ENCODE assay signal across 22 cellular contexts in genomic region chr2:203104273-203104672, GRCh38.
"Had no signal": no experiment of that assay in that cellular context is flagged by ENCODE, and none has a peak within 500 bp of the region (broad histone marks: within the 10 kb centered on the region; RNA-seq: fewer than 3 reads in every experiment).

No MANE protein-coding gene starts in this region.

- H3K27ac ChIP-seq: colonic mucosa, esophagus squamous epithelium, gastrocnemius medialis, heart right ventricle, left lung, lower lobe of right lung had no signal

- H3K27me3 Mint-ChIP-seq: dendritic cell treated with granulocyte-macrophage colony-stimulating factor and Interleukin-4, amounts not matched to agents 40 ng/mL and 50 ng/mL, for 4 days; effector memory CD8-positive, alpha-beta T cell; naive thymus-derived CD4-positive, alpha-beta T cell had no signal

- H3K27me3 ChIP-seq: colonic mucosa, esophagus squamous epithelium, gastrocnemius medialis, heart right ventricle, left lung had no signal

- H3K4me3 Mint-ChIP-seq: dendritic cell treated with granulocyte-macrophage colony-stimulating factor and Interleukin-4, amounts not matched to agents 40 ng/mL and 50 ng/mL, for 4 days; effector memory CD8-positive, alpha-beta T cell; endodermal cell; mesothelial cell of epicardium; naive thymus-derived CD4-positive, alpha-beta T cell had no signal

- H3K9me3 ChIP-seq: colonic mucosa, gastrocnemius medialis had no signal

- ATAC-seq: effector memory CD8-positive, alpha-beta T cell; esophagus mucosa; gastrocnemius medialis; heart right ventricle; left cardiac atrium; left lung; left ventricle myocardium superior; lower lobe of right lung; naive thymus-derived CD4-positive, alpha-beta T cell had no signal

- H3K4me3 ChIP-seq: colonic mucosa, esophagus squamous epithelium, gastrocnemius medialis, heart right ventricle, left lung, lower lobe of right lung had no signal

- H3K4me1 ChIP-seq: colonic mucosa, esophagus squamous epithelium, gastrocnemius medialis, left lung had no signal

- H3K36me3 ChIP-seq: colonic mucosa had no signal

- DNase-seq: colonic mucosa; cortex of kidney; effector CD8-positive, alpha-beta T cell; effector memory CD8-positive, alpha-beta T cell; endodermal cell; esophagus squamous epithelium; foreskin fibroblast; foreskin melanocyte; gastrocnemius medialis; glutamatergic neuron; head of caudate nucleus; heart right ventricle; hippocampal formation; left cardiac atrium; left lung; left ventricle myocardium superior; lower lobe of right lung; mesenchymal stem cell; naive thymus-derived CD4-positive, alpha-beta T cell had no signal

- H3K27ac Mint-ChIP-seq: dendritic cell treated with granulocyte-macrophage colony-stimulating factor and Interleukin-4, amounts not matched to agents 40 ng/mL and 50 ng/mL, for 4 days; effector memory CD8-positive, alpha-beta T cell; endodermal cell; mesothelial cell of epicardium had no signal

- H3K4me1 Mint-ChIP-seq: endodermal cell; mesothelial cell of epicardium; naive thymus-derived CD4-positive, alpha-beta T cell had no signal
